Comparison of ENCODE assay signal across 14 cellular contexts in the genomic region with DNA sequence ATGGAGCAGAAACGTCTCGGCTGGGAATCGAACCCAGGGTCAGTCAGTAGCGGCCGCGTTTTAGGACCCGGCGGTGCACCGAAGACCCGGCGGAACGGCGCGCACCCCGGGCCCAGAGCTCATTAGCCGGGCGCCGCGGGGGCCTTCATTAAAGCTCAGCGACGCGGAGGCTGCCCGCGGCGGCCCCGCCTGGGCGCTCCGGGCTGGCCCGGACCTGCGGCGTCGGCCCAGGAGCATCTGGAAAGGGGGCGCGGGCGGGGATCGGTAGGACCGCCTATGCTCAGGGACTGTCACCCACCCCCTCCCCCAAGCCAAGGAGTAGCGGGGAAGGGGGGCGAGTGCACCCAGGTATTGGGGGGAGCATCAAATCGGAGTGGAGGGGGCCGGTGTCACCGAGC. TPM values are rescaled to one million over a fixed set of nuclear protein-coding genes. Genes with fewer than 3 reads are reported as not detected.
A peak's percentile ranks its signal among the peaks of the same experiment; 100 is the strongest.
DNase-seq lines count a peak whose midpoint lies in the region; ATAC-seq, FAIRE-seq and TF ChIP-seq lines count a peak whose summit lies in the region.
"Had no signal": no experiment of that assay in that cellular context is flagged by ENCODE, and none has a peak within 500 bp of the region (broad histone marks: within the 10 kb centered on the region; RNA-seq: fewer than 3 reads in every experiment).

No MANE protein-coding gene starts in this region.

- H3K27ac Mint-ChIP-seq in CD8-positive, alpha-beta memory T cell = no peak overlapping the region

- FAIRE-seq in GM12878 (lab: Jason Lieb, UNC) = no peak
- no peak for FAIRE-seq in keratinocyte (lab: Jason Lieb, UNC)
- FAIRE-seq: frontal cortex had no signal

- in situ Hi-C loops in GM12878 (cut with MboI) = no loop called here

- SMC1A ChIA-PET in GM12878 (lab: Charles Lee; ENCODE audit: uncharacterized antibody, unreplicated experiment) = interaction anchor here (0.7 to 2.1 kb wide), 5 partner anchors 8 to 232 kb away, joined by 4 to 6 read pairs (median 4); no protein-coding TSS in a partner anchor

- POLR2A ChIA-PET in GM12878 (lab: Charles Lee) = no interaction called here
- POLR2A ChIA-PET in PC-9 (lab: Charles Lee; ENCODE audit: unreplicated experiment) = no interaction called here
- POLR2A ChIA-PET in CD8-positive, alpha-beta memory T cell (lab: Charles Lee) = interaction anchor here (0.6 kb wide), 1 partner anchor 167 kb away, joined by 3 read pairs; no protein-coding TSS in a partner anchor

- H3K79me2 ChIP-seq in ACC112 (ENCODE audit: control insufficient read depth, insufficient read depth, low read length, unreplicated experiment) = no peaks in the 10 kb centered on the region
- H3K79me2 ChIP-seq in GM12878 (ENCODE audit: control insufficient read depth, insufficient read depth, low read length) = no peaks in the 10 kb centered on the region
- no peaks in the 10 kb centered on the region for H3K79me2 ChIP-seq in keratinocyte (ENCODE audit: control insufficient read depth, insufficient read depth, low read length)
- no peaks in the 10 kb centered on the region for H3K79me2 ChIP-seq in MM.1S (ENCODE audit: low read length)
- H3K79me2 ChIP-seq in PC-9 (ENCODE audit: low read depth) = no peaks in the 10 kb centered on the region

- H3K36me3 ChIP-seq in ACC112 (ENCODE audit: insufficient read depth, low read length) = no peaks in the 10 kb centered on the region
- no peaks in the 10 kb centered on the region for H3K36me3 ChIP-seq in H7 (replicated peaks; ENCODE audit: control insufficient read depth, insufficient read depth, low read length)
- no peaks in the 10 kb centered on the region for H3K36me3 ChIP-seq in GM12878 (ENCODE audit: control insufficient read depth in 2 of 2, insufficient read depth in 2 of 2, low read length in 1 of 2)
- H3K36me3 ChIP-seq in keratinocyte (ENCODE audit: control insufficient read depth in 2 of 2, extremely low read depth in 1 of 2, insufficient read depth in 2 of 2, low read length in 2 of 2) = no peaks in the 10 kb centered on the region
- no peaks in the 10 kb centered on the region for H3K36me3 ChIP-seq in MM.1S (replicated peaks; ENCODE audit: insufficient read depth, low read length)
- H3K36me3 ChIP-seq in PC-9 (ENCODE audit: low read depth) = no peaks in the 10 kb centered on the region
- no peaks in the 10 kb centered on the region for H3K36me3 ChIP-seq in CD8-positive, alpha-beta memory T cell (ENCODE audit: insufficient read depth, low read length)
- H3K36me3 ChIP-seq: thyroid gland had no signal

- no peaks in the 10 kb centered on the region for H3K9me3 Mint-ChIP-seq in CD8-positive, alpha-beta memory T cell

- ATAC-seq in GM12878 = no peak

- CTCF ChIA-PET in GM12878 (lab: Yijun Ruan, JAX) = interaction anchor here (0.9 to 4.5 kb wide), 6 partner anchors 17 to 233 kb away, joined by 3 to 23 read pairs (median 4); no protein-coding TSS in a partner anchor
- CTCF ChIA-PET in PC-9 (lab: Charles Lee) = no interaction called here
- CTCF ChIA-PET in CD8-positive, alpha-beta memory T cell (lab: Charles Lee) = interaction anchor here (0.9 to 2.2 kb wide), 2 partner anchors 17 to 94 kb away, joined by 3 to 11 read pairs; no protein-coding TSS in a partner anchor

- H2AFZ ChIP-seq in ACC112 (ENCODE audit: low read length, unreplicated experiment) (no peak overlapping the region), GM12878 (ENCODE audit: control insufficient read depth, low read depth, low read length) (no peak overlapping the region), keratinocyte (ENCODE audit: control insufficient read depth, low read length) (peak overlapping the region; percentile 35), MM.1S (ENCODE audit: low read length) (no peak overlapping the region), PC-9 (no peak overlapping the region)

- H3K9ac ChIP-seq in GM12878 (ENCODE audit: control insufficient read depth, insufficient read depth, low read length) (no peak overlapping the region), keratinocyte (ENCODE audit: control insufficient read depth, extremely low read depth, insufficient read depth, low read length) (no peak overlapping the region), MM.1S (ENCODE audit: low read length) (no peak overlapping the region)

- TF ChIP-seq CTCF in GM12878 (IDR thresholded peaks at IDR 0.05 in 2 of 3, conservative IDR thresholded peaks at IDR 0.05 in 1 of 3; ENCODE audit: control insufficient read depth in 2 of 3, extremely low read depth in 1 of 3, insufficient read depth in 1 of 3, low read depth in 3 of 3, low read length in 3 of 3) (no peak), keratinocyte (optimal IDR thresholded peaks at IDR 0.05 in 1 of 3, IDR thresholded peaks at IDR 0.05 in 1 of 3, conservative IDR thresholded peaks at IDR 0.05 in 1 of 3; ENCODE audit: extremely low read depth in 1 of 3, insufficient read depth in 2 of 3, low read length in 3 of 3) (no peak), MM.1S (IDR thresholded peaks at IDR 0.05; ENCODE audit: low read length) (no peak), PC-9 (conservative IDR thresholded peaks at IDR 0.05) (no peak)

- peaks cover 7 to 14% (median 10%) of the 10 kb centered on the region in 3 donors for H3K4me1 Mint-ChIP-seq in CD8-positive, alpha-beta memory T cell

- no TSS peak for BruUV-seq in GM12878 (replicated peaks; lab: Mats Ljungman, UMichigan)
- no TSS peak for BruUV-seq in PC-9 (replicated peaks; lab: Mats Ljungman, UMichigan)

- no peak for TF ChIP-seq RAD21 in GM12878 (IDR thresholded peaks at IDR 0.05; ENCODE audit: insufficient read depth, low read depth, low read length)

- H3K9me1 ChIP-seq in keratinocyte (ENCODE audit: control insufficient read depth, extremely low read depth, insufficient read depth, low read length) = no peaks in the 10 kb centered on the region

- no peaks in the 10 kb centered on the region for H3K36me3 Mint-ChIP-seq in CD8-positive, alpha-beta memory T cell

- H3K4me2 ChIP-seq in GM12878 (ENCODE audit: control insufficient read depth, insufficient read depth) (no peak overlapping the region), keratinocyte (ENCODE audit: control insufficient read depth, extremely low read depth, insufficient read depth, low read depth, low read length) (peak overlapping the region; percentile 63), MM.1S (ENCODE audit: low read depth, low read length) (no peak overlapping the region), PC-9 (no peak overlapping the region)

- no peaks in the 10 kb centered on the region for H3F3A ChIP-seq in MM.1S (ENCODE audit: insufficient read depth, low read length)
- peaks cover 65% of the 10 kb centered on the region for H3F3A ChIP-seq in PC-9 (ENCODE audit: insufficient read depth, low read depth)

- dilution Hi-C loops in keratinocyte (cut with MboI; ENCODE audit: extremely low pct_ligation_motif_present, low sequenced_read_pairs) = no loop called here

- peaks cover 38 to 71% of the 10 kb centered on the region in 2 donors for H3K27me3 Mint-ChIP-seq in CD8-positive, alpha-beta memory T cell

- 13% methylated on average over 42 of the region's 42 CpGs for WGBS in GM12878 (ENCODE audit: insufficient coverage, insufficient replicate concordance, low lambda C conversion rate, missing lambda C conversion rate)

- H3K4me1 ChIP-seq in ACC112 (ENCODE audit: control insufficient read depth, insufficient read depth, low read length, unreplicated experiment) (peaks cover 47% of the 10 kb centered on the region), GM12878 (ENCODE audit: control insufficient read depth, insufficient read depth, low read length) (peaks cover 12% of the 10 kb centered on the region), keratinocyte (ENCODE audit: control insufficient read depth, extremely low read depth, insufficient read depth, low read length) (peaks cover 33% of the 10 kb centered on the region), MM.1S (ENCODE audit: low read length) (no peaks in the 10 kb centered on the region), PC-9 (replicated peaks; ENCODE audit: insufficient read depth) (peaks cover 80% of the 10 kb centered on the region)
- H3K4me1 ChIP-seq in CD8-positive, alpha-beta memory T cell (ENCODE audit: insufficient read depth, low read length) = no peaks in the 10 kb centered on the region
- H3K4me1 ChIP-seq: thyroid gland had no signal

- peak overlapping the region in 2 of 7 donors; percentile 23 to 56 for H3K4me3 Mint-ChIP-seq in CD8-positive, alpha-beta memory T cell

- no peak for TF ChIP-seq POLR2A in GM12878 (IDR thresholded peaks at IDR 0.05; ENCODE audit: low read depth, low read length)

- no peak for TF ChIP-seq EP300 in GM12878 (IDR thresholded peaks at IDR 0.05; ENCODE audit: borderline replicate concordance in 1 of 2, control insufficient read depth in 1 of 2, low read depth in 2 of 2, low read length in 2 of 2)

- H3K27me3 ChIP-seq in ACC112 (ENCODE audit: insufficient read depth, low read length) = no peaks in the 10 kb centered on the region
- H3K27me3 ChIP-seq in H7 (ENCODE audit: control insufficient read depth, insufficient read depth, low read length) = peaks cover 27% of the 10 kb centered on the region
- H3K27me3 ChIP-seq in GM12878 (replicated peaks in 1 of 2; ENCODE audit: control insufficient read depth in 2 of 2, insufficient read depth in 2 of 2, low read length in 1 of 2) = peaks cover 6 to 10% of the 10 kb centered on the region in 2 experiments
- H3K27me3 ChIP-seq in keratinocyte (ENCODE audit: control insufficient read depth, extremely low read depth, insufficient read depth, low read length) = peaks cover 23% of the 10 kb centered on the region
- peaks cover 98% of the 10 kb centered on the region for H3K27me3 ChIP-seq in MM.1S (replicated peaks; ENCODE audit: insufficient read depth, low read length)
- H3K27me3 ChIP-seq in PC-9 (ENCODE audit: insufficient read depth, low read depth) = no peaks in the 10 kb centered on the region
- peaks cover 39% of the 10 kb centered on the region for H3K27me3 ChIP-seq in CD8-positive, alpha-beta memory T cell (ENCODE audit: insufficient read depth, low read length, poor library complexity, severe bottlenecking)

- RAD21 ChIA-PET in GM12878 (lab: Charles Lee; ENCODE audit: unreplicated experiment) = interaction anchor here (0.9 to 2.1 kb wide), 4 partner anchors 16 to 258 kb away, joined by 3 to 6 read pairs (median 5); no protein-coding TSS in a partner anchor

- peak; percentile 83 for DNase-seq in H7
- DNase-seq in GM12878 (ENCODE audit: low read depth, low spot score) = no peak
- DNase-seq in keratinocyte (ENCODE audit: low read depth, low spot score) = no peak
- DNase-seq in kidney glomerular epithelial cell (lab: John Stamatoyannopoulos, UW) = no peak
- DNase-seq in MM.1S = no peak
- no peak for DNase-seq in PC-9
- DNase-seq in CD8-positive, alpha-beta memory T cell = no peak
- DNase-seq: activated effector memory CD4-positive, alpha-beta T cell treated with anti-CD3 and anti-CD28 coated beads, Interleukin-2, amount 50 U/mL, for 16 hours; NCI-H1048; SIG-M5; stimulated activated CD4-positive, alpha-beta T cell treated with anti-CD3 and anti-CD28 coated beads, Interleukin-4, amount 100 ng/mL, for 4 hours; thyroid gland had no signal

- no peaks in the 10 kb centered on the region for H3K9me3 ChIP-seq in GM12878 (replicated peaks; ENCODE audit: control insufficient read depth, insufficient read depth, low read length)
- H3K9me3 ChIP-seq in keratinocyte (ENCODE audit: control insufficient read depth, low read depth, low read length) = no peaks in the 10 kb centered on the region
- no peaks in the 10 kb centered on the region for H3K9me3 ChIP-seq in MM.1S (replicated peaks; ENCODE audit: insufficient read depth, low read length)
- H3K9me3 ChIP-seq in PC-9 (ENCODE audit: insufficient read depth, low read depth) = no peaks in the 10 kb centered on the region
- H3K9me3 ChIP-seq in CD8-positive, alpha-beta memory T cell (ENCODE audit: low read length) = no peaks in the 10 kb centered on the region
- H3K9me3 ChIP-seq: thyroid gland had no signal

- intact Hi-C loops in GM12878 (cut with micrococcal nuclease; ENCODE audit: unreplicated experiment) = no loop called here
- intact Hi-C loops in PC-9 (cut with micrococcal nuclease; ENCODE audit: unreplicated experiment) = no loop called here

- H3K4me3 ChIP-seq in ACC112 (ENCODE audit: low read depth, low read length) (0 out of 2 replicates have a peak overlapping the region, but pooled peaks have one; percentile 50), H7 (ENCODE audit: insufficient read depth, low read depth, low read length) (peak overlapping the region; percentile 48), GM12878 (no peak overlapping the region), keratinocyte (ENCODE audit: control insufficient read depth in 2 of 3, extremely low read depth in 1 of 3, insufficient read depth in 2 of 3, low read depth in 1 of 3, low read length in 3 of 3) (peak overlapping the region in 2 of 3 experiments; percentile 20 to 40), MM.1S (ENCODE audit: low read length) (no peak overlapping the region), PC-9 (no peak overlapping the region)
- H3K4me3 ChIP-seq in CD8-positive, alpha-beta memory T cell (ENCODE audit: low read length) = no peak overlapping the region
- H3K4me3 ChIP-seq: thyroid gland had no signal

- H3K27ac ChIP-seq in ACC112 (ENCODE audit: low read depth, low read length) (no peak overlapping the region), GM12878 (ENCODE audit: control insufficient read depth, insufficient read depth) (no peak overlapping the region), keratinocyte (ENCODE audit: control insufficient read depth, insufficient read depth, low read length) (no peak overlapping the region), MM.1S (ENCODE audit: low read length) (no peak overlapping the region), PC-9 (no peak overlapping the region)
- H3K27ac ChIP-seq in CD8-positive, alpha-beta memory T cell (ENCODE audit: low read depth, low read length) = no peak overlapping the region
- H3K27ac ChIP-seq: thyroid gland had no signal

- no peaks in the 10 kb centered on the region for H3K9me2 ChIP-seq in MM.1S (replicated peaks; ENCODE audit: insufficient read depth, low read length)
- no peaks in the 10 kb centered on the region for H3K9me2 ChIP-seq in PC-9 (ENCODE audit: insufficient read depth)

- H4K20me1 ChIP-seq in GM12878 (ENCODE audit: control insufficient read depth, insufficient read depth) (no peaks in the 10 kb centered on the region; the same call in 1 of the 2 replicates), keratinocyte (ENCODE audit: control insufficient read depth, extremely low read depth, insufficient read depth, low read length) (no peaks in the 10 kb centered on the region), MM.1S (ENCODE audit: insufficient read depth, low read length) (no peaks in the 10 kb centered on the region), PC-9 (ENCODE audit: insufficient read depth) (no peaks in the 10 kb centered on the region)

RNA-seq across cellular contexts. Expression of a gene that starts 52.2 kb away (rescaled TPM):
- total RNA-seq in H7 (2014; rRNA removed; shearing (Covaris generic)) = not detected in 2 replicates
- 94.2 and 114 TPM in 2 replicates for total RNA-seq in GM12878 (2013; cell fraction: nucleolus; rRNA removed)
- total RNA-seq in GM12878 (2014; rRNA removed) = 23.2 TPM in 2 replicates
- 17.2 and 18.3 TPM in 2 replicates for total RNA-seq in GM12878 (2014; rRNA removed; fragmentation: Illumina TruSeq; extraction: Trizol)
- 25.8 and 26.0 TPM in 2 replicates for total RNA-seq in GM12878 (2021)
- 7.0 TPM for polyA plus RNA-seq in GM12878 (2011; ENCODE audit: low read depth)
- polyA plus RNA-seq in GM12878 (2011; rRNA removed) = 19.4 and 24.1 TPM in 2 replicates
- 22.7 and 30.1 TPM in 2 replicates for polyA plus RNA-seq in GM12878 (2011; cell fraction: cytosol; rRNA removed)
- 148 and 167 TPM in 2 replicates for polyA plus RNA-seq in GM12878 (2011; cell fraction: nucleus; rRNA removed)
- polyA plus RNA-seq in GM12878 (2012) = 15.7 and 21.2 TPM in 2 replicates
- 9.1 and 16.6 TPM in 2 replicates for polyA plus RNA-seq in GM12878 (2014; fragmentation: Illumina TruSeq; extraction: Trizol)
- 1 to 10 TPM; 1.5 to 1.8 TPM for polyA plus RNA-seq in GM12878 (2014; fragmentation: Nextera tagmentation; extraction: Ambion mirVana)
- 23.6 and 27.3 TPM in 2 replicates for polyA plus RNA-seq in GM12878 (2014; rRNA removed)
- 10 to 100 TPM; 12.4 TPM for polyA plus RNA-seq in GM12878 (2016; fragmentation: Nextera tagmentation; extraction: Ambion mirVana)
- polyA minus RNA-seq in GM12878 (2011; rRNA and poly(A)+ RNA removed) = 14.9 and 23.6 TPM in 2 replicates
- polyA minus RNA-seq in GM12878 (2011; cell fraction: cytosol; rRNA and poly(A)+ RNA removed) = 5.5 and 6.7 TPM in 2 replicates
- polyA minus RNA-seq in GM12878 (2011; cell fraction: nucleus; rRNA and poly(A)+ RNA removed) = 23.1 and 31.4 TPM in 2 replicates
- polyA plus RNA-seq in keratinocyte = 0.05 to 0.12 TPM (median 0.06 TPM) in 3 replicates
- not detected for polyA plus RNA-seq in keratinocyte (2011; ENCODE audit: low read depth)
- 0.02 TPM in 1 of 2 replicates, not detected in the other for polyA plus RNA-seq in keratinocyte (2011; cell fraction: cytosol; rRNA removed)
- polyA plus RNA-seq in keratinocyte (2011; cell fraction: nucleus; rRNA removed) = 0.09 TPM in 1 of 2 replicates, not detected in the other
- not detected in 2 replicates for polyA plus RNA-seq in keratinocyte (2012; ENCODE audit: low replicate concordance)
- polyA minus RNA-seq in keratinocyte = not detected in 3 replicates
- polyA minus RNA-seq in keratinocyte (2011; cell fraction: cytosol; rRNA and poly(A)+ RNA removed) = not detected
- polyA minus RNA-seq in keratinocyte (2011; cell fraction: nucleus; rRNA and poly(A)+ RNA removed) = not detected in 2 replicates
- total RNA-seq in PC-9 (2021) = not detected in 2 replicates
- 10 to 100 TPM; 23.1 to 24.7 TPM for total RNA-seq in CD8-positive, alpha-beta memory T cell
- polyA plus RNA-seq in CD8-positive, alpha-beta memory T cell = 80.2 TPM

Comparison
In these comparisons a context has a peak if more than half of its experiments do, and no peak if none do; other contexts are left out.
1. H3K4me3 ChIP-seq: peak in ACC112 (single experiment), H7 (single experiment) and keratinocyte (2 of 3); none in GM12878 (single experiment), MM.1S (single experiment), PC-9 (single experiment) and CD8-positive, alpha-beta memory T cell (single experiment).
2. RNA of a gene that starts 52.2 kb away (total RNA-seq): 23.1 to 24.7 TPM in CD8-positive, alpha-beta memory T cell and 17.2 to 114 TPM in GM12878; not detected in H7 and not detected in PC-9; every median in the first group is over 10 times any median in the second.